21 cellular contexts compared by ENCODE assay signal in the genomic region with DNA sequence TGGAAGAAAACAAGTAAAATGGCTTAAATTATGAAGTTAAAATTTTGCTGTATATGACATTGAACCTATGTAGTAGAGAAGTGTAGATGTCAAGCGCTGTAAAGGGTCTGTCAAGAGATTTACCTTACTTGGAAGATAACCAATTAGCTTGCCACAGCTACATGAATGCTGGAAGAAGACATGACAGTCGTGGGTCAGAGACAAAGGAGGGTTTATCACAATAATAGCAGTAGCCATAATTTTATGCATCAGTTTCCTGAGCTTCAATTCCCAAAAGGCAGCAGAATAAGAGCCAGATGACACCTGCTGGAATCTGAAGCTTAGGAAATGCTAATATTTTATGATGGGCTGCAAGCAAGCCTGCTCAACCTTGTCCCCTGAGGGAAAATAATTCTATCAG.
DNase-seq lines count a peak whose midpoint lies in the region; FAIRE-seq and TF ChIP-seq lines count a peak whose summit lies in the region.
"Had no signal": no experiment of that assay in that cellular context is flagged by ENCODE, and none has a peak within 500 bp of the region (broad histone marks: within the 10 kb centered on the region; RNA-seq: fewer than 3 reads in every experiment).

No MANE protein-coding gene starts in this region.

- DNase-seq in NCI-H524 (lab: John Stamatoyannopoulos, UW) (peak; percentile 2 to 55), NCI-H524 treated with DMSO at 0.1 percent for 48 hours (lab: John Stamatoyannopoulos, UW) (no peak), endothelial cell of umbilical vein (ENCODE audit: low read depth, low spot score) (no peak), NCI-H2107 treated with DMSO at 0.1 percent for 48 hours (lab: John Stamatoyannopoulos, UW; ENCODE audit: unreplicated experiment) (no peak), D341Med (ENCODE audit: low spot score) (no peak)
- DNase-seq: 8988T; ACHN; BE2C; C1 segment of cervical spinal cord; CD4-positive, alpha-beta memory T cell; CD4-positive, CD25-positive, alpha-beta regulatory T cell; CD8-positive, alpha-beta memory T cell; COR-L47; DMS79 treated with DMSO at 0.1 percent for 48 hours; GF-D8 had no signal

- H3K4me2 ChIP-seq in endothelial cell of umbilical vein (ENCODE audit: insufficient read depth, low read length): no peak overlapping the region
- H3K4me2 ChIP-seq: BLaER1 had no signal

- intact Hi-C loops in endothelial cell of umbilical vein (cut with micrococcal nuclease): no loop called here

- no peaks in the 10 kb centered on the region for H3K9me3 ChIP-seq in endothelial cell of umbilical vein (replicated peaks; ENCODE audit: control insufficient read depth, insufficient read depth, low read length)
- H3K9me3 ChIP-seq: BE2C, BLaER1 had no signal

- H3K36me3 ChIP-seq in endothelial cell of umbilical vein (ENCODE audit: control insufficient read depth in 2 of 2, extremely low read depth in 1 of 2, insufficient read depth in 2 of 2, low read length in 2 of 2): no peaks in the 10 kb centered on the region
- H3K36me3 ChIP-seq: BE2C, BLaER1 had no signal

- no peak for TF ChIP-seq POLR2A in endothelial cell of umbilical vein (IDR thresholded peaks at IDR 0.05; ENCODE audit: low read depth, low read length)

- no peaks in the 10 kb centered on the region for H4K20me1 ChIP-seq in endothelial cell of umbilical vein (replicated peaks; ENCODE audit: control insufficient read depth, extremely low read depth, insufficient read depth, low read length)
- H4K20me1 ChIP-seq: BLaER1 had no signal

- H3K9me1 ChIP-seq in endothelial cell of umbilical vein (replicated peaks; ENCODE audit: control insufficient read depth, extremely low read depth, insufficient read depth, low read length): no peaks in the 10 kb centered on the region

- H3K4me1 ChIP-seq in endothelial cell of umbilical vein (ENCODE audit: control insufficient read depth, extremely low read depth, insufficient read depth, low read length): no peaks in the 10 kb centered on the region
- H3K4me1 ChIP-seq: BE2C, BLaER1 had no signal

- POLR2A ChIA-PET in endothelial cell of umbilical vein (lab: Charles Lee): no interaction called here

- dilution Hi-C loops in endothelial cell of umbilical vein (cut with MboI; ENCODE audit: extremely low pct_ligation_motif_present, low sequenced_read_pairs): no loop called here

- H2AFZ ChIP-seq in endothelial cell of umbilical vein (ENCODE audit: low read depth, low read length): no peak overlapping the region

- peak; percentile 26 for FAIRE-seq in endothelial cell of umbilical vein (lab: Jason Lieb, UNC)
- FAIRE-seq: A204.1, D721Med, G401.6, GM12891, GM19239 had no signal

- H3K27ac ChIP-seq in endothelial cell of umbilical vein (ENCODE audit: insufficient read depth, low read depth, low read length): no peak overlapping the region
- H3K27ac ChIP-seq: BLaER1 had no signal

- CTCF ChIA-PET in endothelial cell of umbilical vein (lab: Charles Lee): interaction anchor here (2.1 kb wide), 1 partner anchor 13 kb away, joined by 5 read pairs; no protein-coding TSS in a partner anchor

- no peak overlapping the region for H3K9ac ChIP-seq in endothelial cell of umbilical vein (replicated peaks; ENCODE audit: extremely low read depth, insufficient read depth, low read length)
- H3K9ac ChIP-seq: BLaER1 had no signal

- H3K79me2 ChIP-seq in endothelial cell of umbilical vein (ENCODE audit: control insufficient read depth, insufficient read depth, low read length): no peaks in the 10 kb centered on the region

- no peak overlapping the region for H3K4me3 ChIP-seq in endothelial cell of umbilical vein (replicated peaks in 1 of 3; ENCODE audit: insufficient read depth in 1 of 3, low read depth in 1 of 3, low read length in 3 of 3)
- H3K4me3 ChIP-seq: BLaER1 had no signal

- no TSS peak for BruUV-seq in endothelial cell of umbilical vein (replicated peaks; lab: Mats Ljungman, UMichigan)

- TF ChIP-seq CTCF in endothelial cell of umbilical vein (IDR thresholded peaks at IDR 0.05; ENCODE audit: extremely low read depth in 1 of 2, insufficient read depth in 1 of 2, low read depth in 1 of 2, low read length in 2 of 2): no peak

- H3K27me3 ChIP-seq in endothelial cell of umbilical vein (ENCODE audit: control insufficient read depth in 2 of 2, insufficient read depth in 2 of 2, low read length in 2 of 2): no peaks in the 10 kb centered on the region
- H3K27me3 ChIP-seq: BE2C, BLaER1 had no signal

TF ChIP-seq in endothelial cell of umbilical vein, 7 proteins besides CTCF, POLR2A, EP300 and RAD21:
- TF ChIP-seq GATA2 (IDR thresholded peaks at IDR 0.05; ENCODE audit: insufficient read depth, insufficient read length, low read depth, low read length) (no peak), POLR2AphosphoS5 (IDR thresholded peaks at IDR 0.05; ENCODE audit: insufficient read depth, low read depth, low read length) (no peak), FOS (IDR thresholded peaks at IDR 0.05; ENCODE audit: borderline replicate concordance, insufficient read depth, low read length) (no peak), JUN (IDR thresholded peaks at IDR 0.05; ENCODE audit: borderline replicate concordance, insufficient read depth, insufficient read length, low read depth) (no peak)
- TF ChIP-seq, protein P1, sequence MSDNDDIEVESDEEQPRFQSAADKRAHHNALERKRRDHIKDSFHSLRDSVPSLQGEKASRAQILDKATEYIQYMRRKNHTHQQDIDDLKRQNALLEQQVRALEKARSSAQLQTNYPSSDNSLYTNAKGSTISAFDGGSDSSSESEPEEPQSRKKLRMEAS (IDR thresholded peaks at IDR 0.05; ENCODE audit: insufficient read depth, insufficient read length): no peak

Comparison
In these comparisons a context has a peak if more than half of its experiments do, and no peak if none do; other contexts are left out.
1. DNase-seq: peak in NCI-H524 (2 of 2); none in NCI-H524 treated with DMSO at 0.1 percent for 48 hours (single experiment), endothelial cell of umbilical vein (single experiment), NCI-H2107 treated with DMSO at 0.1 percent for 48 hours (single experiment) and D341Med (single experiment).